ENCODE assay signal across 1 cellular context in the genomic region with DNA sequence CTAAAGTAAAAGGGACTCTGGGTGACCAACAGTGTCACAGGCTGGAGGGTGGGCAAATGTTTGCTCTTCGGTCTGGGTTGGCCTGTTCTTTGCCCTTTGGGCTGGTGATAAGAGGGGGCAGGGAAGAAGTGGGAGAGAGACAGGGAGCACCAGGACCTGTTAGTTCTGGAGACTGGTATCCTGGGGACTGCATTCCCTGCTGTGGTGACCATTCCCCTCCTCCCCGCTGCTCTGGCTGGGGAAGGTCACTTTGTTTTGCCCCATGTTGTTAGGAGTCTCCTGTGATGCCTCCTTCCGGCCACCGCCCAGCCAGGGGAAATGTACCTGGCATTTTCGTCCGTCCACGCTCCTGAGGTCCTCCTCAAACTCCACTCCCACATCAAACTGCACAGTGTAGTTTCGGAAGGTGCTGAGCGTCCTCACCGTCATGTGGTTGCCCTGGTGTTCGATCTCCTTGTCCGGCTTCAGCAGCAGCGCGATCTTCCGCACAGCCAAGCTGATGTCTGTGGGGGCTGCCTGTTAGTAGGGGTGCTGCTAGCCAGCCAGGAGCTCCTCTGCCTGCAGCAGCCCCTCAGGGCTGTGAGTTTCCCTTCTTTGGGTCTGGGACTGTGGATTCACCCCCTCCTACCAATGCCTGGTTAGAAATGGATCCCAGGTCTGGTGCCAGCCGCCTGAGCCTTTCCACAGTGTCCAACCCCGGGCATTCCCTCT.
TF ChIP-seq lines count a peak whose summit lies in the region.

No MANE protein-coding gene starts in this region.

TF ChIP-seq in K562, 482 proteins besides CTCF, POLR2A, EP300 and RAD21 (continued from another document):
- TF ChIP-seq VEZF1 (CRISPR knock-in tag; IDR thresholded peaks at IDR 0.05) (no peak), ZBED1 (IDR thresholded peaks at IDR 0.05) (no peak), POLR2B (IDR thresholded peaks at IDR 0.05; ENCODE audit: low read depth, partially characterized antibody) (no peak), SNRNP70 (optimal IDR thresholded peaks at IDR 0.05; ENCODE audit: low read depth, low read length) (no peak), POLR2G (IDR thresholded peaks at IDR 0.05; ENCODE audit: low read depth, low read length) (0 out of 2 replicates have a peak, but pooled peaks have one; percentile 27), ZBTB9 (CRISPR knock-in tag; IDR thresholded peaks at IDR 0.05) (no peak), KLF1 (tag; IDR thresholded peaks at IDR 0.05) (no peak), GTF2A2 (tag; IDR thresholded peaks at IDR 0.05) (no peak), SRSF7 (optimal IDR thresholded peaks at IDR 0.05; ENCODE audit: low read depth, low read length) (no peak), MAFK (IDR thresholded peaks at IDR 0.05; ENCODE audit: low read length) (no peak), SMC3 (conservative IDR thresholded peaks at IDR 0.05; ENCODE audit: insufficient read depth, low read depth, low read length) (no peak), AFF1 (IDR thresholded peaks at IDR 0.05; ENCODE audit: low read depth in 1 of 2, partially characterized antibody in 2 of 2) (no peak), L3MBTL2 (IDR thresholded peaks at IDR 0.05) (0 out of 2 replicates have a peak, but pooled peaks have one; percentile 11), GABPA (tag; conservative IDR thresholded peaks at IDR 0.05; ENCODE audit: low read depth) (peak; percentile 47), RBBP5 (IDR thresholded peaks at IDR 0.05; ENCODE audit: borderline replicate concordance, insufficient read depth, low read length, poor library complexity, severe bottlenecking) (peak; percentile 19)
- TF ChIP-seq, protein P1, sequence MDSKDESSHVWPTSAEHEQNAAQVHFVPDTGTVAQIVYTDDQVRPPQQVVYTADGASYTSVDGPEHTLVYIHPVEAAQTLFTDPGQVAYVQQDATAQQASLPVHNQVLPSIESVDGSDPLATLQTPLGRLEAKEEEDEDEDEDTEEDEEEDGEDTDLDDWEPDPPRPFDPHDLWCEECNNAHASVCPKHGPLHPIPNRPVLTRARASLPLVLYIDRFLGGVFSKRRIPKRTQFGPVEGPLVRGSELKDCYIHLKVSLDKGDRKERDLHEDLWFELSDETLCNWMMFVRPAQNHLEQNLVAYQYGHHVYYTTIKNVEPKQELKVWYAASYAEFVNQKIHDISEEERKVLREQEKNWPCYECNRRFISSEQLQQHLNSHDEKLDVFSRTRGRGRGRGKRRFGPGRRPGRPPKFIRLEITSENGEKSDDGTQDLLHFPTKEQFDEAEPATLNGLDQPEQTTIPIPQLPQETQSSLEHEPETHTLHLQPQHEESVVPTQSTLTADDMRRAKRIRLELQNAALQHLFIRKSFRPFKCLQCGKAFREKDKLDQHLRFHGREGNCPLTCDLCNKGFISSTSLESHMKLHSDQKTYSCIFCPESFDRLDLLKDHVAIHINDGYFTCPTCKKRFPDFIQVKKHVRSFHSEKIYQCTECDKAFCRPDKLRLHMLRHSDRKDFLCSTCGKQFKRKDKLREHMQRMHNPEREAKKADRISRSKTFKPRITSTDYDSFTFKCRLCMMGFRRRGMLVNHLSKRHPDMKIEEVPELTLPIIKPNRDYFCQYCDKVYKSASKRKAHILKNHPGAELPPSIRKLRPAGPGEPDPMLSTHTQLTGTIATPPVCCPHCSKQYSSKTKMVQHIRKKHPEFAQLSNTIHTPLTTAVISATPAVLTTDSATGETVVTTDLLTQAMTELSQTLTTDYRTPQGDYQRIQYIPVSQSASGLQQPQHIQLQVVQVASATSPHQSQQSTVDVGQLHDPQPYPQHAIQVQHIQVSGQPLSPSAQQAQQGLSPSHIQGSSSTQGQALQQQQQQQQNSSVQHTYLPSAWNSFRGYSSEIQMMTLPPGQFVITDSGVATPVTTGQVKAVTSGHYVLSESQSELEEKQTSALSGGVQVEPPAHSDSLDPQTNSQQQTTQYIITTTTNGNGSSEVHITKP (IDR thresholded peaks at IDR 0.05; ENCODE audit: partially characterized antibody): peak; percentile 36
- TF ChIP-seq, protein P2, sequence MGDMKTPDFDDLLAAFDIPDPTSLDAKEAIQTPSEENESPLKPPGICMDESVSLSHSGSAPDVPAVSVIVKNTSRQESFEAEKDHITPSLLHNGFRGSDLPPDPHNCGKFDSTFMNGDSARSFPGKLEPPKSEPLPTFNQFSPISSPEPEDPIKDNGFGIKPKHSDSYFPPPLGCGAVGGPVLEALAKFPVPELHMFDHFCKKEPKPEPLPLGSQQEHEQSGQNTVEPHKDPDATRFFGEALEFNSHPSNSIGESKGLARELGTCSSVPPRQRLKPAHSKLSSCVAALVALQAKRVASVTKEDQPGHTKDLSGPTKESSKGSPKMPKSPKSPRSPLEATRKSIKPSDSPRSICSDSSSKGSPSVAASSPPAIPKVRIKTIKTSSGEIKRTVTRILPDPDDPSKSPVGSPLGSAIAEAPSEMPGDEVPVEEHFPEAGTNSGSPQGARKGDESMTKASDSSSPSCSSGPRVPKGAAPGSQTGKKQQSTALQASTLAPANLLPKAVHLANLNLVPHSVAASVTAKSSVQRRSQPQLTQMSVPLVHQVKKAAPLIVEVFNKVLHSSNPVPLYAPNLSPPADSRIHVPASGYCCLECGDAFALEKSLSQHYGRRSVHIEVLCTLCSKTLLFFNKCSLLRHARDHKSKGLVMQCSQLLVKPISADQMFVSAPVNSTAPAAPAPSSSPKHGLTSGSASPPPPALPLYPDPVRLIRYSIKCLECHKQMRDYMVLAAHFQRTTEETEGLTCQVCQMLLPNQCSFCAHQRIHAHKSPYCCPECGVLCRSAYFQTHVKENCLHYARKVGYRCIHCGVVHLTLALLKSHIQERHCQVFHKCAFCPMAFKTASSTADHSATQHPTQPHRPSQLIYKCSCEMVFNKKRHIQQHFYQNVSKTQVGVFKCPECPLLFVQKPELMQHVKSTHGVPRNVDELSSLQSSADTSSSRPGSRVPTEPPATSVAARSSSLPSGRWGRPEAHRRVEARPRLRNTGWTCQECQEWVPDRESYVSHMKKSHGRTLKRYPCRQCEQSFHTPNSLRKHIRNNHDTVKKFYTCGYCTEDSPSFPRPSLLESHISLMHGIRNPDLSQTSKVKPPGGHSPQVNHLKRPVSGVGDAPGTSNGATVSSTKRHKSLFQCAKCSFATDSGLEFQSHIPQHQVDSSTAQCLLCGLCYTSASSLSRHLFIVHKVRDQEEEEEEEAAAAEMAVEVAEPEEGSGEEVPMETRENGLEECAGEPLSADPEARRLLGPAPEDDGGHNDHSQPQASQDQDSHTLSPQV (IDR thresholded peaks at IDR 0.05): 0 out of 2 replicates have a peak, but pooled peaks have one; percentile 37
